ENCODE assay signal across 8 cellular contexts in genomic region chr3:42159706-42160472, GRCh38.
DNase-seq lines count a peak whose midpoint lies in the region; ATAC-seq, FAIRE-seq and TF ChIP-seq lines count a peak whose summit lies in the region.

No MANE protein-coding gene starts in this region.

- H3K4me1 ChIP-seq in BE2C (peaks cover 3% of the 10 kb centered on the region), endothelial cell of umbilical vein (ENCODE audit: control insufficient read depth, extremely low read depth, insufficient read depth, low read length) (peaks cover 34% of the 10 kb centered on the region)

- H3K4me3 Mint-ChIP-seq in naive thymus-derived CD8-positive, alpha-beta T cell, result peak overlapping the region; percentile 62 to 86 (median 70)

- no peaks in the 10 kb centered on the region for H3K9me3 Mint-ChIP-seq in naive thymus-derived CD8-positive, alpha-beta T cell

- TSS peak; percentile 56 for BruUV-seq in endothelial cell of umbilical vein (replicated peaks; lab: Mats Ljungman, UMichigan)

- H3K27ac Mint-ChIP-seq in naive thymus-derived CD8-positive, alpha-beta T cell, result peak overlapping the region; percentile 55 to 91 (median 75)

- intact Hi-C loops in endothelial cell of umbilical vein (cut with micrococcal nuclease), result loop anchor here (1.0 to 2.0 kb wide), 2 partner anchors 25 to 41 kb away; no protein-coding TSS in a partner anchor

- peak overlapping the region; percentile 68 for H3K9ac ChIP-seq in endothelial cell of umbilical vein (replicated peaks; ENCODE audit: extremely low read depth, insufficient read depth, low read length)

- peaks cover 37% of the 10 kb centered on the region for H3K79me2 ChIP-seq in endothelial cell of umbilical vein (ENCODE audit: control insufficient read depth, insufficient read depth, low read length)

- no peak for TF ChIP-seq POLR2A in endothelial cell of umbilical vein (IDR thresholded peaks at IDR 0.05; ENCODE audit: low read depth, low read length)

- POLR2A ChIA-PET in endothelial cell of umbilical vein (lab: Charles Lee), result no interaction called here
- POLR2A ChIA-PET in naive thymus-derived CD8-positive, alpha-beta T cell (lab: Charles Lee), result interaction anchor here (0.7 to 1.0 kb wide), 2 partner anchors 33 to 370 kb away, joined by 3 to 4 read pairs; no protein-coding TSS in a partner anchor

- H3K4me2 ChIP-seq in endothelial cell of umbilical vein (ENCODE audit: insufficient read depth, low read length), result peak overlapping the region; percentile 89

- H3K4me1 Mint-ChIP-seq in naive thymus-derived CD8-positive, alpha-beta T cell, result peaks cover 27 to 62% (median 47%) of the 10 kb centered on the region in 4 donors

- H3K36me3 ChIP-seq in BE2C (no peaks in the 10 kb centered on the region), endothelial cell of umbilical vein (ENCODE audit: control insufficient read depth in 2 of 2, extremely low read depth in 1 of 2, insufficient read depth in 2 of 2, low read length in 2 of 2) (no peaks in the 10 kb centered on the region)

- no peaks in the 10 kb centered on the region for H3K27me3 Mint-ChIP-seq in naive thymus-derived CD8-positive, alpha-beta T cell

- peak; percentile 78 for ATAC-seq in GM19043 (IDR thresholded peaks at IDR 0.05; ENCODE audit: low read depth, unreplicated experiment)
- ATAC-seq in HG03565 (IDR thresholded peaks at IDR 0.05; ENCODE audit: unreplicated experiment), result peak; percentile 47
- ATAC-seq in naive thymus-derived CD8-positive, alpha-beta T cell, result peak; percentile 90

- H4K20me1 ChIP-seq in endothelial cell of umbilical vein (replicated peaks; ENCODE audit: control insufficient read depth, extremely low read depth, insufficient read depth, low read length), result no peaks in the 10 kb centered on the region

- CTCF ChIA-PET in endothelial cell of umbilical vein (lab: Charles Lee), result interaction anchor here (1.0 to 2.8 kb wide), 3 partner anchors 11 to 31 kb away, joined by 3 to 30 read pairs (median 4); no protein-coding TSS in a partner anchor

- H3K9me3 ChIP-seq in BE2C, result no peaks in the 10 kb centered on the region
- no peaks in the 10 kb centered on the region for H3K9me3 ChIP-seq in endothelial cell of umbilical vein (replicated peaks; ENCODE audit: control insufficient read depth, insufficient read depth, low read length)

- H3K4me3 ChIP-seq in BE2C (ENCODE audit: low read depth, low read length) (peak overlapping the region; percentile 41), endothelial cell of umbilical vein (replicated peaks in 1 of 3; ENCODE audit: insufficient read depth in 1 of 3, low read depth in 1 of 3, low read length in 3 of 3) (peak overlapping the region in 1 of 3 experiments; percentile 51)

- H3K27me3 ChIP-seq in BE2C (no peaks in the 10 kb centered on the region), endothelial cell of umbilical vein (ENCODE audit: control insufficient read depth in 2 of 2, insufficient read depth in 2 of 2, low read length in 2 of 2) (no peaks in the 10 kb centered on the region)

- no peaks in the 10 kb centered on the region for H3K9me1 ChIP-seq in endothelial cell of umbilical vein (replicated peaks; ENCODE audit: control insufficient read depth, extremely low read depth, insufficient read depth, low read length)

- peak; percentile 52 for DNase-seq in BE2C
- DNase-seq in endothelial cell of umbilical vein (ENCODE audit: low read depth, low spot score), result peak; percentile 36
- DNase-seq in naive thymus-derived CD8-positive, alpha-beta T cell, result peak; percentile 13 to 75 (median 34)
- DNase-seq in NCI-H2171 treated with DMSO at 0.1 percent for 48 hours (lab: John Stamatoyannopoulos, UW), result no peak
- no peak for DNase-seq in SKM-1 treated with dmso at 0.1 percent for 144 hours (lab: John Stamatoyannopoulos, UW; ENCODE audit: unreplicated experiment)

- H3K36me3 Mint-ChIP-seq in naive thymus-derived CD8-positive, alpha-beta T cell, result peaks cover 0 to 1% (median under 1%) of the 10 kb centered on the region in 3 donors

- H3K27ac ChIP-seq in VCaP, result peak overlapping the region; percentile 73
- peak overlapping the region; percentile 85 for H3K27ac ChIP-seq in endothelial cell of umbilical vein (ENCODE audit: insufficient read depth, low read depth, low read length)

- TF ChIP-seq CTCF in BE2C (IDR thresholded peaks at IDR 0.05; ENCODE audit: low read depth, low read length) (no peak), VCaP (conservative IDR thresholded peaks at IDR 0.05) (no peak), endothelial cell of umbilical vein (IDR thresholded peaks at IDR 0.05; ENCODE audit: extremely low read depth in 1 of 2, insufficient read depth in 1 of 2, low read depth in 1 of 2, low read length in 2 of 2) (no peak)

- peak; percentile 87 for FAIRE-seq in endothelial cell of umbilical vein (lab: Jason Lieb, UNC)

- peak overlapping the region; percentile 34 for H2AFZ ChIP-seq in endothelial cell of umbilical vein (ENCODE audit: low read depth, low read length)

- dilution Hi-C loops in endothelial cell of umbilical vein (cut with MboI; ENCODE audit: extremely low pct_ligation_motif_present, low sequenced_read_pairs), result no loop called here

TF ChIP-seq in endothelial cell of umbilical vein, 7 proteins besides CTCF, POLR2A, EP300 and RAD21:
- TF ChIP-seq JUN (IDR thresholded peaks at IDR 0.05; ENCODE audit: borderline replicate concordance, insufficient read depth, insufficient read length, low read depth) (no peak), MYC (IDR thresholded peaks at IDR 0.05; ENCODE audit: low read depth, low read length) (no peak), GATA2 (IDR thresholded peaks at IDR 0.05; ENCODE audit: insufficient read depth, insufficient read length, low read depth, low read length) (no peak)

Comparison
In these comparisons a context has a peak if more than half of its experiments do, and no peak if none do; other contexts are left out.
1. DNase-seq: peak in BE2C (single experiment), endothelial cell of umbilical vein (single experiment) and naive thymus-derived CD8-positive, alpha-beta T cell (10 of 10); none in NCI-H2171 treated with DMSO at 0.1 percent for 48 hours (single experiment) and SKM-1 treated with dmso at 0.1 percent for 144 hours (single experiment).
2. Peak in every context shown above with its lines, with median percentiles within 50 percentile points of each other: ATAC-seq.